11 cellular contexts compared by ENCODE assay signal in the genomic region with DNA sequence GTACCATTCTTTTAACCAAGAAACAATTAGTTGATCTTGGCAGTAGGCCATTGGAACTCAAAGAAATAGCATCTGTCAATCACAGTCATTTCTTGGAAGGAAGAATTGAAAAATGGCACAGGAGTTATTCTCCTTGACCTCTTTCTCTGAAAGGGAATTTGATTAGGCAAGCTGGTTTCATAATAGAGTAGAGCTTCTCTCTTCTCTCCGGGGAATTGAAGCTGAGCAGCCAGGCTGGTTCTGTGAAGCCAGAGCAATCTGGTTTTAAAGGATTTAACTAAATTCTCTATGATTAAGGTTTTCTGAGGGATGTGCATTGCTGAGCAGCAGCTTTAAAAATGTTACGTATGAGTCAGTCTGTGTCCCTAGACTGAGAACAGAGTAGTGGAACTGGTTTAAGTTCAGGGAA.
DNase-seq lines count a peak whose midpoint lies in the region; ATAC-seq lines count a peak whose summit lies in the region.
"Had no signal": no experiment of that assay in that cellular context is flagged by ENCODE, and none has a peak within 500 bp of the region (broad histone marks: within the 10 kb centered on the region; RNA-seq: fewer than 3 reads in every experiment).

No MANE protein-coding gene starts in this region.

- ATAC-seq in right cardiac atrium = peak; percentile 59 to 61
- no peak for ATAC-seq in GM18873 (IDR thresholded peaks at IDR 0.05; ENCODE audit: low FRiP score, unreplicated experiment)

- no peak overlapping the region for H3K27ac ChIP-seq in right cardiac atrium (ENCODE audit: low read length)
- H3K27ac ChIP-seq: ovary had no signal

- H3K27me3 ChIP-seq in right cardiac atrium (ENCODE audit: control insufficient read depth, insufficient read depth) = no peaks in the 10 kb centered on the region
- H3K27me3 ChIP-seq: ovary had no signal

- DNase-seq in SKM-1 (lab: John Stamatoyannopoulos, UW; ENCODE audit: unreplicated experiment) = peak; percentile 9
- no peak for DNase-seq in SKM-1 treated with dmso at 0.1 percent for 144 hours (lab: John Stamatoyannopoulos, UW; ENCODE audit: unreplicated experiment)
- peak; percentile 85 for DNase-seq in amniotic epithelial cell (ENCODE audit: low read depth)
- DNase-seq in right cardiac atrium = peak in 1 of 3 donors; percentile 18
- peak; percentile 93 for DNase-seq in stromal cell of bone marrow (ENCODE audit: low read depth)
- no peak for DNase-seq in NAMALWA (ENCODE audit: low spot score)
- DNase-seq in A172 (ENCODE audit: low spot score) = no peak
- DNase-seq: ACHN, hippocampal formation had no signal

- intact Hi-C loops in right cardiac atrium (cut with DNase I) = loop anchor here (5.0 to 10.0 kb wide), 4 partner anchors 68 to 78 kb away; partner anchors contain the start of gene AHCYL2 (in 2 of the 4)

- no peak overlapping the region for H3K4me3 ChIP-seq in right cardiac atrium (ENCODE audit: low read length)
- H3K4me3 ChIP-seq: ovary had no signal

- WGBS in right cardiac atrium = 63% methylated on average over 2 of the region's 2 CpGs

- no peaks in the 10 kb centered on the region for H3K9me3 ChIP-seq in right cardiac atrium (ENCODE audit: control insufficient read depth, low read length)
- H3K9me3 ChIP-seq: ovary had no signal

- no peaks in the 10 kb centered on the region for H3K4me1 ChIP-seq in right cardiac atrium (ENCODE audit: control insufficient read depth, insufficient read depth, low read length)

Comparison
In these comparisons a context has a peak if more than half of its experiments do, and no peak if none do; other contexts are left out.
1. DNase-seq: peak in SKM-1 (single experiment), amniotic epithelial cell (single experiment) and stromal cell of bone marrow (single experiment); none in SKM-1 treated with dmso at 0.1 percent for 144 hours (single experiment), NAMALWA (single experiment) and A172 (single experiment).